ENCODE assay signal across 7 cellular contexts in the genomic region with DNA sequence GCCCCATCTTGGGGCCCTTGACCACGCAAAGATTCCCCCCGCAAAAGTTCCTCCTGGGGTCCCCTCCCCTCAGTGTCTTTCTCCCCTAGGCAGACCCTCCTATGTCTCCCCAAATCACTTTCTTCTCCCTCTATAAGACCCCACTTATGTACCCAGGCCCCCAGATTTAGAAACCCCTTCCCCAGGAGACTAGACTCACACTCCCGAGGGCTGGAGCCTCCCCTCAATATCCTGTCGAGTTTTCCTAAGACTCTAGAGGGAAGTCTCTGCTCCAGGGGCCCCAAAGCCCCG. TPM values are rescaled to one million over a fixed set of nuclear protein-coding genes. Genes with fewer than 3 reads are reported as not detected.
DNase-seq lines count a peak whose midpoint lies in the region; ATAC-seq and TF ChIP-seq lines count a peak whose summit lies in the region.

No MANE protein-coding gene starts in this region.

- in situ Hi-C loops in G401 (cut with HindIII; ENCODE audit: low sequenced_read_pairs): no loop called here

- H3K9ac ChIP-seq in iPS-18a (ENCODE audit: low read length): peak overlapping the region; percentile 98

- H3K27ac Mint-ChIP-seq in activated CD8-positive, alpha-beta T cell treated with anti-CD3 and anti-CD28 coated beads, Interleukin-2, amount 10 ng/mL, durations not matched to agents 7 days and 5 days: peak overlapping the region; percentile 96
- H3K27ac Mint-ChIP-seq in stimulated activated memory B cell treated with anti-CD40 and anti-IgM and Interleukin-4, amounts not matched to agents 10 μg/mL and 1 μg/mL and 100 μg/mL, for 72 hours: peak overlapping the region; percentile 97

- no peaks in the 10 kb centered on the region for H3K9me3 Mint-ChIP-seq in activated CD8-positive, alpha-beta T cell treated with anti-CD3 and anti-CD28 coated beads, Interleukin-2, amount 10 ng/mL, durations not matched to agents 7 days and 5 days (ENCODE audit: insufficient read depth)
- no peaks in the 10 kb centered on the region for H3K9me3 Mint-ChIP-seq in stimulated activated memory B cell treated with anti-CD40 and anti-IgM and Interleukin-4, amounts not matched to agents 10 μg/mL and 1 μg/mL and 100 μg/mL, for 72 hours

- peaks cover 66% of the 10 kb centered on the region for H3K4me1 Mint-ChIP-seq in activated CD8-positive, alpha-beta T cell treated with anti-CD3 and anti-CD28 coated beads, Interleukin-2, amount 10 ng/mL, durations not matched to agents 7 days and 5 days (ENCODE audit: low read depth)
- H3K4me1 Mint-ChIP-seq in stimulated activated memory B cell treated with anti-CD40 and anti-IgM and Interleukin-4, amounts not matched to agents 10 μg/mL and 1 μg/mL and 100 μg/mL, for 72 hours: peaks cover 53% of the 10 kb centered on the region

- ATAC-seq in activated CD8-positive, alpha-beta T cell treated with anti-CD3 and anti-CD28 coated beads, Interleukin-2, amount 10 ng/mL, durations not matched to agents 7 days and 5 days: no peak
- no peak for ATAC-seq in stimulated activated memory B cell treated with anti-CD40 and anti-IgM and Interleukin-4, amounts not matched to agents 10 μg/mL and 1 μg/mL and 100 μg/mL, for 72 hours
- ATAC-seq in HG02642 (IDR thresholded peaks at IDR 0.05; ENCODE audit: poor library complexity, unreplicated experiment): no peak
- no peak for ATAC-seq in HG02678 (IDR thresholded peaks at IDR 0.05; ENCODE audit: unreplicated experiment)

- peak overlapping the region; percentile 98 for H3K4me3 Mint-ChIP-seq in activated CD8-positive, alpha-beta T cell treated with anti-CD3 and anti-CD28 coated beads, Interleukin-2, amount 10 ng/mL, durations not matched to agents 7 days and 5 days
- H3K4me3 Mint-ChIP-seq in stimulated activated memory B cell treated with anti-CD40 and anti-IgM and Interleukin-4, amounts not matched to agents 10 μg/mL and 1 μg/mL and 100 μg/mL, for 72 hours: peak overlapping the region; percentile 97

- H3K4me1 ChIP-seq in iPS-18a (ENCODE audit: control insufficient read depth, low read depth, low read length): peaks cover 12% of the 10 kb centered on the region

- peaks cover 53% of the 10 kb centered on the region for H3K36me3 Mint-ChIP-seq in activated CD8-positive, alpha-beta T cell treated with anti-CD3 and anti-CD28 coated beads, Interleukin-2, amount 10 ng/mL, durations not matched to agents 7 days and 5 days (ENCODE audit: low read depth)
- peaks cover 33% of the 10 kb centered on the region for H3K36me3 Mint-ChIP-seq in stimulated activated memory B cell treated with anti-CD40 and anti-IgM and Interleukin-4, amounts not matched to agents 10 μg/mL and 1 μg/mL and 100 μg/mL, for 72 hours

- H3K27me3 ChIP-seq in HL-60 (ENCODE audit: insufficient read depth, poor library complexity, severe bottlenecking) (no peaks in the 10 kb centered on the region), iPS-18a (ENCODE audit: control insufficient read depth, insufficient read depth, low read length) (peaks cover 3% of the 10 kb centered on the region)

- CTCF ChIA-PET in activated CD8-positive, alpha-beta T cell treated with anti-CD3 and anti-CD28 coated beads, Interleukin-2, amount 10 ng/mL, durations not matched to agents 7 days and 5 days (lab: Charles Lee): interaction anchor here (1.1 to 9.8 kb wide), 5 partner anchors 10 to 53 kb away, joined by 3 to 65 read pairs (median 5); no protein-coding TSS in a partner anchor

- H3K4me3 ChIP-seq in HL-60 (replicated peaks; ENCODE audit: insufficient read depth, low read length) (peak overlapping the region; percentile 88), iPS-18a (ENCODE audit: low read length) (peak overlapping the region; percentile 85)

- no peak for TF ChIP-seq CTCF in HL-60 (IDR thresholded peaks at IDR 0.05; ENCODE audit: insufficient read depth, low read length)

- H3K27ac ChIP-seq in HL-60 (replicated peaks) (peak overlapping the region; percentile 96), iPS-18a (ENCODE audit: low read length) (peak overlapping the region; percentile 69)

- no peak for DNase-seq in HL-60 (ENCODE audit: low read depth in 1 of 2, low spot score in 1 of 2)
- DNase-seq in activated CD8-positive, alpha-beta T cell treated with anti-CD3 and anti-CD28 coated beads, Interleukin-2, amount 10 ng/mL, durations not matched to agents 7 days and 5 days: no peak
- no peak for DNase-seq in G401 (ENCODE audit: low spot score)

- peaks cover 25% of the 10 kb centered on the region for H3K36me3 ChIP-seq in iPS-18a (ENCODE audit: control insufficient read depth, low read depth, low read length)

- no peaks in the 10 kb centered on the region for H3K9me3 ChIP-seq in iPS-18a (ENCODE audit: control insufficient read depth, low read depth, low read length)

- no peaks in the 10 kb centered on the region for H3K27me3 Mint-ChIP-seq in activated CD8-positive, alpha-beta T cell treated with anti-CD3 and anti-CD28 coated beads, Interleukin-2, amount 10 ng/mL, durations not matched to agents 7 days and 5 days (ENCODE audit: low read depth)
- no peaks in the 10 kb centered on the region for H3K27me3 Mint-ChIP-seq in stimulated activated memory B cell treated with anti-CD40 and anti-IgM and Interleukin-4, amounts not matched to agents 10 μg/mL and 1 μg/mL and 100 μg/mL, for 72 hours

- POLR2A ChIA-PET in activated CD8-positive, alpha-beta T cell treated with anti-CD3 and anti-CD28 coated beads, Interleukin-2, amount 10 ng/mL, durations not matched to agents 7 days and 5 days (lab: Charles Lee): interaction anchor here (1.0 to 5.4 kb wide), 5 partner anchors 11 to 325 kb away, joined by 3 to 51 read pairs (median 4); no protein-coding TSS in a partner anchor

RNA-seq across cellular contexts. Expression of a gene that starts 1.4 kb away (rescaled TPM):
- 100 to 1,000 TPM; 176 to 178 TPM for total RNA-seq in activated CD8-positive, alpha-beta T cell treated with anti-CD3 and anti-CD28 coated beads, Interleukin-2, amount 10 ng/mL, durations not matched to agents 7 days and 5 days
- 153 and 159 TPM in 2 replicates for total RNA-seq in G401 (2014; rRNA removed; shearing (Covaris generic))

RNA-seq across cellular contexts. Expression of a gene that starts 40.7 kb away (rescaled TPM):
- total RNA-seq in activated CD8-positive, alpha-beta T cell treated with anti-CD3 and anti-CD28 coated beads, Interleukin-2, amount 10 ng/mL, durations not matched to agents 7 days and 5 days: 10 to 100 TPM; 79.6 to 90.2 TPM
- total RNA-seq in G401 (2014; rRNA removed; shearing (Covaris generic)): 118 and 134 TPM in 2 replicates

RNA-seq across cellular contexts. Expression of a gene that starts 41.1 kb away (rescaled TPM):
- total RNA-seq in activated CD8-positive, alpha-beta T cell treated with anti-CD3 and anti-CD28 coated beads, Interleukin-2, amount 10 ng/mL, durations not matched to agents 7 days and 5 days: 10 to 100 TPM; 15.3 to 18.4 TPM
- 19.3 and 42.4 TPM in 2 replicates for total RNA-seq in G401 (2014; rRNA removed; shearing (Covaris generic))
